Comparison of ENCODE assay signal across 20 cellular contexts in the genomic region with DNA sequence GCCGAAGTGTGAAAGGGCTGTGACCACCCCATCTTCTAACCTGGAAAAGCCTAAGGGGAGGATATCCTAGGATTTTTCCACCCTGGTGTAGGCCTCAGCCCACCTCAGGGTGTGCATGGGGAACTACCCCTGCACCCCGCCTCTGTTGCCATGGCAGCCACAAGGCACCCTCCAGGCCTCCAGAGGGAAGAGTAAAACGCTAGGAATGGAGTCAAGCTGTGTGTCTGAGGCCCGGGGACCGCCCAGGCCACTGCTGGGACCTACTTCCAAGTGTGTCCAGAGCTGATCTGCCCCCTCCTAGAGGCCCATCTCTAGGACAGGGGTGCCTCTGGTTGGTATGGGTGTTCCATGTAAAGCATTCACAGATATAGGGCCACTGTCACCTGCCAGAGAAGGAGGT.
A peak's percentile ranks its signal among the peaks of the same experiment; 100 is the strongest.
DNase-seq lines count a peak whose midpoint lies in the region; ATAC-seq, FAIRE-seq and TF ChIP-seq lines count a peak whose summit lies in the region.
"Had no signal": no experiment of that assay in that cellular context is flagged by ENCODE, and none has a peak within 500 bp of the region (broad histone marks: within the 10 kb centered on the region; RNA-seq: fewer than 3 reads in every experiment).

No MANE protein-coding gene starts in this region.

- H3K27me3 ChIP-seq in K562 (ENCODE audit: control insufficient read depth in 2 of 2, insufficient read depth in 2 of 2, low read length in 2 of 2) (no peaks in the 10 kb centered on the region), vagina (no peaks in the 10 kb centered on the region), Peyer's patch (no peaks in the 10 kb centered on the region)
- H3K27me3 ChIP-seq: BLaER1 treated with 17β-estradiol and CSF1 and Interleukin-3, amounts not matched to agents 10 nM and 100 nM had no signal

- H3K4me3 ChIP-seq in K562 (no peak overlapping the region), vagina (no peak overlapping the region), Peyer's patch (no peak overlapping the region)
- H3K4me3 ChIP-seq: BLaER1 treated with 17β-estradiol and CSF1 and Interleukin-3, amounts not matched to agents 10 nM and 100 nM had no signal

- 71% methylated on average over 3 of the region's 5 CpGs for WGBS in K562 (ENCODE audit: insufficient coverage, low coverage, missing lambda C conversion rate)

- no peaks in the 10 kb centered on the region for H3K9me3 Mint-ChIP-seq in activated T-cell treated with anti-CD3 and anti-CD28 coated beads, Interleukin-2, amount 50 U/mL, for 24 hours
- H3K9me3 Mint-ChIP-seq: CD8-positive, alpha-beta memory T cell; H9 had no signal

- POLR2A ChIA-PET in K562 (lab: Yijun Ruan, JAX): interaction anchor here (1.1 kb wide), 1 partner anchor 165 kb away, joined by 3 read pairs; no protein-coding TSS in a partner anchor

- H3K9me1 ChIP-seq in K562 (ENCODE audit: control insufficient read depth, insufficient read depth, low read length): no peaks in the 10 kb centered on the region

- no peak for FAIRE-seq in K562 (lab: Jason Lieb, UNC)
- FAIRE-seq: D721Med had no signal

- no peak for TF ChIP-seq RAD21 in K562 (CRISPR knock-in tag; conservative IDR thresholded peaks at IDR 0.05 in 1 of 2, IDR thresholded peaks at IDR 0.05 in 1 of 2)

- no peak overlapping the region for H3K4me3 Mint-ChIP-seq in activated T-cell treated with anti-CD3 and anti-CD28 coated beads, Interleukin-2, amount 50 U/mL, for 24 hours
- H3K4me3 Mint-ChIP-seq: CD8-positive, alpha-beta memory T cell; H9 had no signal

- H4K20me1 ChIP-seq in K562 (replicated peaks; ENCODE audit: control insufficient read depth, insufficient read depth, low read length): no peaks in the 10 kb centered on the region
- H4K20me1 ChIP-seq: BLaER1 treated with 17β-estradiol and CSF1 and Interleukin-3, amounts not matched to agents 10 nM and 100 nM had no signal

- H3K4me1 ChIP-seq in K562 (replicated peaks in 1 of 2; ENCODE audit: control insufficient read depth in 2 of 2, insufficient read depth in 2 of 2, low read length in 2 of 2): peaks cover 19 to 23% of the 10 kb centered on the region in 2 experiments
- peaks cover 17% of the 10 kb centered on the region for H3K4me1 ChIP-seq in vagina
- peaks cover 0 to 9% (median 0%) of the 10 kb centered on the region in 4 donors for H3K4me1 ChIP-seq in Peyer's patch

- TF ChIP-seq CTCF in K562 (IDR thresholded peaks at IDR 0.05 in 2 of 3, conservative IDR thresholded peaks at IDR 0.05 in 1 of 3; ENCODE audit: insufficient read depth in 2 of 3, low read depth in 1 of 3, low read length in 3 of 3): no peak
- no peak for TF ChIP-seq CTCF in vagina (IDR thresholded peaks at IDR 0.05)
- no peak for TF ChIP-seq CTCF in Peyer's patch (IDR thresholded peaks at IDR 0.05)

- intact Hi-C loops in K562 (cut with micrococcal nuclease) (loop anchor here (10.0 kb wide), 1 partner anchor 612 kb away; no protein-coding TSS in a partner anchor), vagina (cut with DNase I) (no loop called here)

- BruUV-seq in K562 (replicated peaks; lab: Mats Ljungman, UMichigan): no TSS peak

- CTCF ChIA-PET in K562 (lab: Yijun Ruan, JAX; ENCODE audit: low intra/inter-chr PET ratio): no interaction called here

- TF ChIP-seq POLR2A in K562 (conservative IDR thresholded peaks at IDR 0.05): no peak
- TF ChIP-seq POLR2A in vagina (IDR thresholded peaks at IDR 0.05): no peak
- no peak for TF ChIP-seq POLR2A in Peyer's patch (IDR thresholded peaks at IDR 0.05)

- no peaks in the 10 kb centered on the region for H3K27me3 Mint-ChIP-seq in activated T-cell treated with anti-CD3 and anti-CD28 coated beads, Interleukin-2, amount 50 U/mL, for 24 hours

- H3K4me2 ChIP-seq in K562 (ENCODE audit: insufficient read depth, low read length): no peak overlapping the region

- H3K9me3 ChIP-seq in K562 (replicated peaks; ENCODE audit: control insufficient read depth, insufficient read depth, low read depth, low read length): no peaks in the 10 kb centered on the region
- H3K9me3 ChIP-seq in vagina: no peaks in the 10 kb centered on the region
- H3K9me3 ChIP-seq in Peyer's patch: no peaks in the 10 kb centered on the region
- H3K9me3 ChIP-seq: BLaER1 treated with 17β-estradiol and CSF1 and Interleukin-3, amounts not matched to agents 10 nM and 100 nM had no signal

- H3K9ac ChIP-seq in K562 (ENCODE audit: insufficient read depth in 1 of 2, low read depth in 2 of 2, low read length in 2 of 2): no peak overlapping the region; a peak in 1 of 4 replicates

- peaks cover 45% of the 10 kb centered on the region for H3K4me1 Mint-ChIP-seq in activated T-cell treated with anti-CD3 and anti-CD28 coated beads, Interleukin-2, amount 50 U/mL, for 24 hours (ENCODE audit: low read depth)

- TF ChIP-seq EP300 in K562 (IDR thresholded peaks at IDR 0.05; ENCODE audit: low read length): no peak

- H3K36me3 ChIP-seq in K562 (ENCODE audit: control insufficient read depth, insufficient read depth, low read length) (no peaks in the 10 kb centered on the region), vagina (no peaks in the 10 kb centered on the region), Peyer's patch (peaks cover 0 to 13% (median 0%) of the 10 kb centered on the region in 3 donors)
- H3K36me3 ChIP-seq: BLaER1 treated with 17β-estradiol and CSF1 and Interleukin-3, amounts not matched to agents 10 nM and 100 nM had no signal

- in situ Hi-C loops in K562 (cut with MboI): loop anchor here (25.0 kb wide), 1 partner anchor 180 kb away; a partner anchor contains a TSS

- ATAC-seq in K562: no peak

- no peaks in the 10 kb centered on the region for H3K79me2 ChIP-seq in K562 (ENCODE audit: control insufficient read depth, insufficient read depth, low read length)

- DNase-seq in activated T-cell treated with anti-CD3 and anti-CD28 coated beads, Interleukin-2, amount 50 U/mL, for 24 hours: peak; percentile 25
- DNase-seq in activated T-cell treated with anti-CD3 and anti-CD28 coated beads, Interleukin-2, amount 50 U/mL, for 48 hours: no peak
- DNase-seq in K562 (ENCODE audit: extremely low read depth in 1 of 4, low spot score in 3 of 4) (no peak), mesenteric fat pad (ENCODE audit: low spot score) (peak; percentile 82), vagina (ENCODE audit: extremely low spot score in 2 of 2) (no peak), hippocampal formation (lab: John Stamatoyannopoulos, UW) (no peak), SHP77 (lab: John Stamatoyannopoulos, UW) (no peak), Peyer's patch (no peak)
- DNase-seq: CD8-positive, alpha-beta memory T cell; DMS79; H9; NCI-H1417; NCI-H2029; NCI-H2171 treated with DMSO at 0.1 percent for 48 hours; NCI-H446 treated with DMSO at 0.1 percent for 48 hours; NK-92 treated with Interleukin-12 subunit alpha and Interleukin-12 subunit beta, amount 100 ng/mL, for 24 hours; OCI-M1; SHP77 treated with DMSO at 0.1 percent for 48 hours had no signal

- H3K27ac Mint-ChIP-seq in activated T-cell treated with anti-CD3 and anti-CD28 coated beads, Interleukin-2, amount 50 U/mL, for 24 hours: no peak overlapping the region
- H3K27ac Mint-ChIP-seq: H9 had no signal

- H3K36me3 Mint-ChIP-seq in activated T-cell treated with anti-CD3 and anti-CD28 coated beads, Interleukin-2, amount 50 U/mL, for 24 hours (ENCODE audit: low read depth): no peaks in the 10 kb centered on the region
- H3K36me3 Mint-ChIP-seq: CD8-positive, alpha-beta memory T cell had no signal

- no peak overlapping the region for H3K27ac ChIP-seq in K562 (ENCODE audit: extremely low read depth, low read depth, low read length)
- H3K27ac ChIP-seq in vagina: peak overlapping the region; percentile 39
- H3K27ac ChIP-seq in Peyer's patch: no peak overlapping the region

- no peak overlapping the region for H2AFZ ChIP-seq in K562 (ENCODE audit: low read depth, low read length)

TF ChIP-seq in K562, 482 proteins besides CTCF, POLR2A, EP300 and RAD21:
- TF ChIP-seq RFX1 (IDR thresholded peaks at IDR 0.05) (peak; percentile 73), KDM1A (IDR thresholded peaks at IDR 0.05) (no peak), GTF2E2 (tag; IDR thresholded peaks at IDR 0.05) (no peak)
TF ChIP-seq in K562: peak in this region for 1.

Comparison
In these comparisons a context has a peak if more than half of its experiments do, and no peak if none do; other contexts are left out.
1. DNase-seq: peak in activated T-cell treated with anti-CD3 and anti-CD28 coated beads, Interleukin-2, amount 50 U/mL, for 24 hours (single experiment) and mesenteric fat pad (single experiment); none in activated T-cell treated with anti-CD3 and anti-CD28 coated beads, Interleukin-2, amount 50 U/mL, for 48 hours (0 of 2), K562 (0 of 4), vagina (0 of 2), hippocampal formation (0 of 2), SHP77 (0 of 2) and Peyer's patch (0 of 3).